In the genomic region with DNA sequence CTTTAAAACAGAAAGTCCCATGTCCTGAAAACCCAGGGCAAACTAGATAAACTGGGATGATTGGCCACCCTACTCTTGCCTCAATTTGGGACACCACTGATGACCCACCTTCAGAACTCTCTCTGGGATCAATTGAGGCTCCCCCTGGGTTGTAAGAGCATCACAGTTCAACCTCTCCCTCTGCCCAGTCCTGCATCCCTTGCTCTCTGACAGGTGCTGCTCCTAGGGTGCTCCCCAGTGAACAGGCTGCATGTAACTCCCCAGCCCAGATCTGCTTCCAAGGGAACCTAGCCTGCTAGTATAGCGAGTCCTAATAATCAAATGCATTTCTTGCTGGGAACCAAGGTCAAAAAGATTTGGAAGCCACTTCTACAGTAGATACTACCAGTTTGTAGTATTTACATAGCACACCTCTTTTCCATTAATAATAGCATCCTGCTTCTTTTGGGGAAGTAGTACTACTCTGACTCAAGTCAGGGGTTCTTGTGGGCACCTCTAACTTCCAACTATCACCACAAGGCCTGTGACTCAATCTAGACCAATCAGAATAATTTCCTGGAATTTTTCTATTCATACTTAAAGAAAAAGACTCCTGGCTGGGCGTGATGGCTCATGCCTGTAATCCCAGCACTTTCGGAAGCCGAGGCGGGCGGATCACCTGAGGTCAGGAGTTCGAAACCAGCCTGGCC, we compare ENCODE assay signal across 12 cellular contexts. TPM values are rescaled to one million over a fixed set of nuclear protein-coding genes. Genes with fewer than 3 reads are reported as not detected.
DNase-seq lines count a peak whose midpoint lies in the region; ATAC-seq and TF ChIP-seq lines count a peak whose summit lies in the region.
"Had no signal": no experiment of that assay in that cellular context is flagged by ENCODE, and none has a peak within 500 bp of the region (broad histone marks: within the 10 kb centered on the region; RNA-seq: fewer than 3 reads in every experiment).

No MANE protein-coding gene starts in this region.

- peaks cover 7% of the 10 kb centered on the region for H3K4me1 Mint-ChIP-seq in mesothelial cell of epicardium

- no peaks in the 10 kb centered on the region for H3K27me3 Mint-ChIP-seq in mesothelial cell of epicardium (ENCODE audit: low read depth)

- H3K36me3 Mint-ChIP-seq in mesothelial cell of epicardium, result no peaks in the 10 kb centered on the region

- H3K27ac Mint-ChIP-seq in mesothelial cell of epicardium, result no peak overlapping the region

- H3K4me3 Mint-ChIP-seq in mesothelial cell of epicardium, result no peak overlapping the region

- intact Hi-C loops in posterior cingulate gyrus (cut with DNase I), result no loop called here

- no peak for TF ChIP-seq CTCF in mesothelial cell of epicardium (IDR thresholded peaks at IDR 0.05; ENCODE audit: unreplicated experiment)

- H3K27ac ChIP-seq in epithelial cell of prostate, result no peak overlapping the region
- H3K27ac ChIP-seq: skin epidermis had no signal

- DNase-seq in NCI-H226 (peak; percentile 20), epithelial cell of prostate (ENCODE audit: low read depth, low spot score) (peak; percentile 56), posterior cingulate gyrus (no peak), occipital lobe (lab: John Stamatoyannopoulos, UW) (no peak), KG1 (lab: John Stamatoyannopoulos, UW) (no peak), mesothelial cell of epicardium (ENCODE audit: low spot score in 2 of 2, unreplicated experiment in 2 of 2) (no peak)
- DNase-seq: activated CD4-positive, alpha-beta T cell treated with anti-CD3 and anti-CD28 coated beads for 4 hours; amniotic stem cell; COR-L47 had no signal

- peak; percentile 47 for ATAC-seq in GM18508 (IDR thresholded peaks at IDR 0.05; ENCODE audit: insufficient read depth, unreplicated experiment)
- ATAC-seq in HG02623 (IDR thresholded peaks at IDR 0.05; ENCODE audit: unreplicated experiment), result peak; percentile 56

- H3K9me3 Mint-ChIP-seq in mesothelial cell of epicardium, result no peaks in the 10 kb centered on the region

RNA-seq across cellular contexts. Expression of a gene that starts 42.1 kb away (rescaled TPM):
- not detected for total RNA-seq in occipital lobe
- total RNA-seq in mesothelial cell of epicardium, result not detected in 3 replicates

RNA-seq across cellular contexts. Expression of a gene that starts 44.1 kb away (rescaled TPM):
- total RNA-seq in occipital lobe (7.8 TPM), mesothelial cell of epicardium (81.9 to 88.3 TPM (median 86.8 TPM) in 3 replicates)

Comparison
In these comparisons a context has a peak if more than half of its experiments do, and no peak if none do; other contexts are left out.
1. DNase-seq: peak in NCI-H226 (single experiment) and epithelial cell of prostate (single experiment); none in posterior cingulate gyrus (0 of 10), occipital lobe (single experiment), KG1 (single experiment) and mesothelial cell of epicardium (0 of 2).